Comparison of ENCODE assay signal across 1 cellular context in the genomic region with DNA sequence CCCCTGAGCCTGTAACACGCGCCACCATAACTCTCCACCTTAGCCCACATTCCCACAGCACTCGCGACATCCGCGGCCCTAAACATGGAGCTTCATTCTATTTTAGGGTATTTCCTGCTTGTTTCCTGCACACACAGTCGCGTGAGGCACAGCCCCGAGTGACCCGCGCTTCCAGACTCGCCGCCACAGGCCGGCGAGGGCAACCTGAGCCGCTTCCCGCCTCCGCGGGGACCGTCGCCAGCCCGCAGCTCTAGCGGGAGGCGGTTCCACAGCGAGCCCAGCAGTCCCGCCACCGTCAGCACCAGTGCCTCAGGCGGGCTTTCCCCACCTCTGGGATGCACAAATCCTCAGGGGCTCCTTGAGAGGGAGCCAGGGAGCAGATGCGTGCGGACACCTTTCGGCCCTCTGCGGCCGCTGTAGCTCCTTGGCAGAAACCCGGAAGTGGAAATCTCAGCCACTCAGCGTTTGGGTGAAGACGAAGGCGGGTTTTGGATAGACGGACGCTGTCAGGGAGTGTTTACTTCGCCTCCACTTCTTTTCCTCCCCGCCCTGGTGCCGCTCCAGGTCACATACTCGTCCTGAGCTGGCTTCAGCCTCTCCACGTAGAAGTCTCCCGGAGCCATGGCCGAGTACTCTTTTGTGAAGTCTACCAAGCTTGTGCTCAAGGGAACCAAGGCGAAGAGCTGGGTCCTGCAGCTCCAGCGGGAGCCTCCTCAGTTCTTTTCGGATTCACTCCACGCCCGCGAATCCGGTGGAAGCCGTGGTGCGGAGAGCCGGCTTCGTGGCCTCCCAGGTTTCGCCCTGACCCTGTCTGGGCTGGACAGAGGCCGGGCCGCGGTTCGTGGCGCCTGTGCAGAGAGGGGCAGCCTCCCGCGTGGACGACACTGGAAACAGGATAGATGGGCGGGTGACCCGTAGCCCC.
A peak's percentile ranks its signal among the peaks of the same experiment; 100 is the strongest.
TF ChIP-seq lines count a peak whose summit lies in the region.

No MANE protein-coding gene starts in this region.

TF ChIP-seq in K562, 482 proteins besides CTCF, POLR2A, EP300 and RAD21 (continued from another document and continues in another):
- TF ChIP-seq, protein P1, sequence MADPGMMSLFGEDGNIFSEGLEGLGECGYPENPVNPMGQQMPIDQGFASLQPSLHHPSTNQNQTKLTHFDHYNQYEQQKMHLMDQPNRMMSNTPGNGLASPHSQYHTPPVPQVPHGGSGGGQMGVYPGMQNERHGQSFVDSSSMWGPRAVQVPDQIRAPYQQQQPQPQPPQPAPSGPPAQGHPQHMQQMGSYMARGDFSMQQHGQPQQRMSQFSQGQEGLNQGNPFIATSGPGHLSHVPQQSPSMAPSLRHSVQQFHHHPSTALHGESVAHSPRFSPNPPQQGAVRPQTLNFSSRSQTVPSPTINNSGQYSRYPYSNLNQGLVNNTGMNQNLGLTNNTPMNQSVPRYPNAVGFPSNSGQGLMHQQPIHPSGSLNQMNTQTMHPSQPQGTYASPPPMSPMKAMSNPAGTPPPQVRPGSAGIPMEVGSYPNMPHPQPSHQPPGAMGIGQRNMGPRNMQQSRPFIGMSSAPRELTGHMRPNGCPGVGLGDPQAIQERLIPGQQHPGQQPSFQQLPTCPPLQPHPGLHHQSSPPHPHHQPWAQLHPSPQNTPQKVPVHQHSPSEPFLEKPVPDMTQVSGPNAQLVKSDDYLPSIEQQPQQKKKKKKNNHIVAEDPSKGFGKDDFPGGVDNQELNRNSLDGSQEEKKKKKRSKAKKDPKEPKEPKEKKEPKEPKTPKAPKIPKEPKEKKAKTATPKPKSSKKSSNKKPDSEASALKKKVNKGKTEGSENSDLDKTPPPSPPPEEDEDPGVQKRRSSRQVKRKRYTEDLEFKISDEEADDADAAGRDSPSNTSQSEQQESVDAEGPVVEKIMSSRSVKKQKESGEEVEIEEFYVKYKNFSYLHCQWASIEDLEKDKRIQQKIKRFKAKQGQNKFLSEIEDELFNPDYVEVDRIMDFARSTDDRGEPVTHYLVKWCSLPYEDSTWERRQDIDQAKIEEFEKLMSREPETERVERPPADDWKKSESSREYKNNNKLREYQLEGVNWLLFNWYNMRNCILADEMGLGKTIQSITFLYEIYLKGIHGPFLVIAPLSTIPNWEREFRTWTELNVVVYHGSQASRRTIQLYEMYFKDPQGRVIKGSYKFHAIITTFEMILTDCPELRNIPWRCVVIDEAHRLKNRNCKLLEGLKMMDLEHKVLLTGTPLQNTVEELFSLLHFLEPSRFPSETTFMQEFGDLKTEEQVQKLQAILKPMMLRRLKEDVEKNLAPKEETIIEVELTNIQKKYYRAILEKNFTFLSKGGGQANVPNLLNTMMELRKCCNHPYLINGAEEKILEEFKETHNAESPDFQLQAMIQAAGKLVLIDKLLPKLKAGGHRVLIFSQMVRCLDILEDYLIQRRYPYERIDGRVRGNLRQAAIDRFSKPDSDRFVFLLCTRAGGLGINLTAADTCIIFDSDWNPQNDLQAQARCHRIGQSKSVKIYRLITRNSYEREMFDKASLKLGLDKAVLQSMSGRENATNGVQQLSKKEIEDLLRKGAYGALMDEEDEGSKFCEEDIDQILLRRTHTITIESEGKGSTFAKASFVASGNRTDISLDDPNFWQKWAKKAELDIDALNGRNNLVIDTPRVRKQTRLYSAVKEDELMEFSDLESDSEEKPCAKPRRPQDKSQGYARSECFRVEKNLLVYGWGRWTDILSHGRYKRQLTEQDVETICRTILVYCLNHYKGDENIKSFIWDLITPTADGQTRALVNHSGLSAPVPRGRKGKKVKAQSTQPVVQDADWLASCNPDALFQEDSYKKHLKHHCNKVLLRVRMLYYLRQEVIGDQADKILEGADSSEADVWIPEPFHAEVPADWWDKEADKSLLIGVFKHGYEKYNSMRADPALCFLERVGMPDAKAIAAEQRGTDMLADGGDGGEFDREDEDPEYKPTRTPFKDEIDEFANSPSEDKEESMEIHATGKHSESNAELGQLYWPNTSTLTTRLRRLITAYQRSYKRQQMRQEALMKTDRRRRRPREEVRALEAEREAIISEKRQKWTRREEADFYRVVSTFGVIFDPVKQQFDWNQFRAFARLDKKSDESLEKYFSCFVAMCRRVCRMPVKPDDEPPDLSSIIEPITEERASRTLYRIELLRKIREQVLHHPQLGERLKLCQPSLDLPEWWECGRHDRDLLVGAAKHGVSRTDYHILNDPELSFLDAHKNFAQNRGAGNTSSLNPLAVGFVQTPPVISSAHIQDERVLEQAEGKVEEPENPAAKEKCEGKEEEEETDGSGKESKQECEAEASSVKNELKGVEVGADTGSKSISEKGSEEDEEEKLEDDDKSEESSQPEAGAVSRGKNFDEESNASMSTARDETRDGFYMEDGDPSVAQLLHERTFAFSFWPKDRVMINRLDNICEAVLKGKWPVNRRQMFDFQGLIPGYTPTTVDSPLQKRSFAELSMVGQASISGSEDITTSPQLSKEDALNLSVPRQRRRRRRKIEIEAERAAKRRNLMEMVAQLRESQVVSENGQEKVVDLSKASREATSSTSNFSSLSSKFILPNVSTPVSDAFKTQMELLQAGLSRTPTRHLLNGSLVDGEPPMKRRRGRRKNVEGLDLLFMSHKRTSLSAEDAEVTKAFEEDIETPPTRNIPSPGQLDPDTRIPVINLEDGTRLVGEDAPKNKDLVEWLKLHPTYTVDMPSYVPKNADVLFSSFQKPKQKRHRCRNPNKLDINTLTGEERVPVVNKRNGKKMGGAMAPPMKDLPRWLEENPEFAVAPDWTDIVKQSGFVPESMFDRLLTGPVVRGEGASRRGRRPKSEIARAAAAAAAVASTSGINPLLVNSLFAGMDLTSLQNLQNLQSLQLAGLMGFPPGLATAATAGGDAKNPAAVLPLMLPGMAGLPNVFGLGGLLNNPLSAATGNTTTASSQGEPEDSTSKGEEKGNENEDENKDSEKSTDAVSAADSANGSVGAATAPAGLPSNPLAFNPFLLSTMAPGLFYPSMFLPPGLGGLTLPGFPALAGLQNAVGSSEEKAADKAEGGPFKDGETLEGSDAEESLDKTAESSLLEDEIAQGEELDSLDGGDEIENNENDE (IDR thresholded peaks at IDR 0.05; ENCODE audit: low read depth, low read length): no peak
- TF ChIP-seq MTA1 (IDR thresholded peaks at IDR 0.05; ENCODE audit: borderline replicate concordance): no peak
- no peak for TF ChIP-seq TAF15 (IDR thresholded peaks at IDR 0.05; ENCODE audit: low read depth, low read length)
- no peak for TF ChIP-seq ZFP36 (IDR thresholded peaks at IDR 0.05; ENCODE audit: low read depth, low read length, partially characterized antibody)
- no peak for TF ChIP-seq ZKSCAN8 (CRISPR knock-in tag; IDR thresholded peaks at IDR 0.05)
- no peak for TF ChIP-seq ZNF24 (IDR thresholded peaks at IDR 0.05)
- TF ChIP-seq ETV1 (tag; conservative IDR thresholded peaks at IDR 0.05; ENCODE audit: low read depth): no peak
- TF ChIP-seq SP2 (IDR thresholded peaks at IDR 0.05; ENCODE audit: extremely low read depth, low read depth, low read length, poor library complexity, severe bottlenecking): no peak
- TF ChIP-seq PHF21A (IDR thresholded peaks at IDR 0.05; ENCODE audit: borderline replicate concordance, low read depth): no peak
- TF ChIP-seq SMAD1 (IDR thresholded peaks at IDR 0.05; ENCODE audit: low read depth, low read length, partially characterized antibody): no peak
- TF ChIP-seq YBX1 (IDR thresholded peaks at IDR 0.05): no peak
- TF ChIP-seq NCOA1 (IDR thresholded peaks at IDR 0.05; ENCODE audit: low read depth): no peak
- TF ChIP-seq, protein P2, sequence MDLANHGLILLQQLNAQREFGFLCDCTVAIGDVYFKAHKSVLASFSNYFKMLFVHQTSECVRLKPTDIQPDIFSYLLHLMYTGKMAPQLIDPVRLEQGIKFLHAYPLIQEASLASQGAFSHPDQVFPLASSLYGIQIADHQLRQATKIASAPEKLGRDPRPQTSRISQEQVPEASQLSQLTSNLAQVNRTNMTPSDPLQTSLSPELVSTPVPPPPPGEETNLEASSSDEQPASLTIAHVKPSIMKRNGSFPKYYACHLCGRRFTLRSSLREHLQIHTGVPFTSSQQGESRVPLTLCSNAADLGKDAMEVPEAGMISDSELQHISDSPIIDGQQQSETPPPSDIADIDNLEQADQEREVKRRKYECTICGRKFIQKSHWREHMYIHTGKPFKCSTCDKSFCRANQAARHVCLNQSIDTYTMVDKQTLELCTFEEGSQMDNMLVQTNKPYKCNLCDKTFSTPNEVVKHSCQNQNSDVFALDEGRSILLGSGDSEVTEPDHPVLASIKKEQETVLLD (IDR thresholded peaks at IDR 0.05): no peak
- peak; percentile 70 for TF ChIP-seq RBBP5 (IDR thresholded peaks at IDR 0.05; ENCODE audit: borderline replicate concordance, insufficient read depth, low read length, poor library complexity, severe bottlenecking)
- TF ChIP-seq, protein P3, sequence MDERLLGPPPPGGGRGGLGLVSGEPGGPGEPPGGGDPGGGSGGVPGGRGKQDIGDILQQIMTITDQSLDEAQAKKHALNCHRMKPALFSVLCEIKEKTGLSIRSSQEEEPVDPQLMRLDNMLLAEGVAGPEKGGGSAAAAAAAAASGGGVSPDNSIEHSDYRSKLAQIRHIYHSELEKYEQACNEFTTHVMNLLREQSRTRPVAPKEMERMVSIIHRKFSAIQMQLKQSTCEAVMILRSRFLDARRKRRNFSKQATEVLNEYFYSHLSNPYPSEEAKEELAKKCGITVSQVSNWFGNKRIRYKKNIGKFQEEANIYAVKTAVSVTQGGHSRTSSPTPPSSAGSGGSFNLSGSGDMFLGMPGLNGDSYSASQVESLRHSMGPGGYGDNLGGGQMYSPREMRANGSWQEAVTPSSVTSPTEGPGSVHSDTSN (CRISPR knock-in tag; IDR thresholded peaks at IDR 0.05; ENCODE audit: low read depth): no peak
- TF ChIP-seq, protein P3 (tag; conservative IDR thresholded peaks at IDR 0.05; ENCODE audit: low read depth): no peak
- no peak for TF ChIP-seq IRF2 (CRISPR knock-in tag; IDR thresholded peaks at IDR 0.05)
- TF ChIP-seq, protein P4, sequence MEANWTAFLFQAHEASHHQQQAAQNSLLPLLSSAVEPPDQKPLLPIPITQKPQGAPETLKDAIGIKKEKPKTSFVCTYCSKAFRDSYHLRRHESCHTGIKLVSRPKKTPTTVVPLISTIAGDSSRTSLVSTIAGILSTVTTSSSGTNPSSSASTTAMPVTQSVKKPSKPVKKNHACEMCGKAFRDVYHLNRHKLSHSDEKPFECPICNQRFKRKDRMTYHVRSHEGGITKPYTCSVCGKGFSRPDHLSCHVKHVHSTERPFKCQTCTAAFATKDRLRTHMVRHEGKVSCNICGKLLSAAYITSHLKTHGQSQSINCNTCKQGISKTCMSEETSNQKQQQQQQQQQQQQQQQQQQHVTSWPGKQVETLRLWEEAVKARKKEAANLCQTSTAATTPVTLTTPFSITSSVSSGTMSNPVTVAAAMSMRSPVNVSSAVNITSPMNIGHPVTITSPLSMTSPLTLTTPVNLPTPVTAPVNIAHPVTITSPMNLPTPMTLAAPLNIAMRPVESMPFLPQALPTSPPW (CRISPR knock-in tag; IDR thresholded peaks at IDR 0.05): no peak
- TF ChIP-seq BHLHE40 (IDR thresholded peaks at IDR 0.05; ENCODE audit: low read length): peak; percentile 67; the same call in 1 of the 2 replicates
- no peak for TF ChIP-seq ATF1 (CRISPR knock-in tag; IDR thresholded peaks at IDR 0.05)
- TF ChIP-seq ATF1 (tag; IDR thresholded peaks at IDR 0.05): peak; percentile 47
- no peak for TF ChIP-seq NFXL1 (CRISPR knock-in tag; IDR thresholded peaks at IDR 0.05)
- TF ChIP-seq DDX20 (tag; IDR thresholded peaks at IDR 0.05; ENCODE audit: low read depth): no peak
- TF ChIP-seq IFI16 (CRISPR knock-in tag; IDR thresholded peaks at IDR 0.05): no peak
- peak in 1 of 2 experiments; percentile 83; a peak in 3 of 4 replicates for TF ChIP-seq MAZ (CRISPR knock-in tag; conservative IDR thresholded peaks at IDR 0.05 in 1 of 2, IDR thresholded peaks at IDR 0.05 in 1 of 2)
- TF ChIP-seq, protein P5, sequence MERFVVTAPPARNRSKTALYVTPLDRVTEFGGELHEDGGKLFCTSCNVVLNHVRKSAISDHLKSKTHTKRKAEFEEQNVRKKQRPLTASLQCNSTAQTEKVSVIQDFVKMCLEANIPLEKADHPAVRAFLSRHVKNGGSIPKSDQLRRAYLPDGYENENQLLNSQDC (CRISPR knock-in tag; IDR thresholded peaks at IDR 0.05): no peak
- TF ChIP-seq EWSR1 (IDR thresholded peaks at IDR 0.05; ENCODE audit: borderline replicate concordance, low read depth, partially characterized antibody): no peak
- no peak for TF ChIP-seq CBX5 (IDR thresholded peaks at IDR 0.05; ENCODE audit: borderline replicate concordance, low read depth)
- TF ChIP-seq BRCA1 (IDR thresholded peaks at IDR 0.05): no peak
- TF ChIP-seq BRCA1 (CRISPR knock-in tag; IDR thresholded peaks at IDR 0.05): no peak
- TF ChIP-seq ZNF589 (CRISPR knock-in tag; IDR thresholded peaks at IDR 0.05; ENCODE audit: low read depth): no peak
- no peak for TF ChIP-seq SP1 (CRISPR knock-in tag; IDR thresholded peaks at IDR 0.05)
- TF ChIP-seq RBM17 (IDR thresholded peaks at IDR 0.05; ENCODE audit: borderline replicate concordance, low read depth, low read length): no peak
